In the genomic region with DNA sequence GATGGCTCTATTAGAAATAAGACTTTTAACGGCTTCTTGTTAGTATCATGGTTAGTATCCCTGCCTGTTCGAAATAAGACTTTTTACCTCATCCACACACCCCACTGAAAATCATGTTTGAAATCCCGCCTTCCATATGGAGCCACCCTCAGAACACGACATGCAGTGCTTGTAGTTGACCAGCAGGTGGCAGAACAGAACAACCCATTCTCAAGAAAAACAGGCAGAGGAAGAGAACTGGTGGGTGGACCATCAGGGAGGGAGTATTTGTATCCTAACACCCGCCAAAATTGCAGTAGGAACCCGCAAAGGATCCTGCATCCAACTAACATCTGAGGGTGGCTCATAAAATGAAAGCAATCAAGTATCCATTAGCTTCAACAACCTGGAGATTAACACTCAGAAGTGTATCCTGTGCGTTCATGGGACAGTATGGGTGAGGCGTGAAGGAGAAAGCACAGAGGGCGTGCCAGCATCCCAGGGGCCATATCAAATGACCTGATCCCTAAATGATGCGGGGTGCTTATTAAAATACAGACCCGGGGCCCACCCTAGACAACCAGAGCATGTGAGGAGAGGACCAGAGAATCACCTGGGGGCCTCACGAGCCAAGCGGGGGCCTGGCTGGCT, we compare ENCODE assay signal across 8 cellular contexts.
DNase-seq lines count a peak whose midpoint lies in the region; ATAC-seq and TF ChIP-seq lines count a peak whose summit lies in the region.

No MANE protein-coding gene starts in this region.

- TF ChIP-seq EP300 in ovary (IDR thresholded peaks at IDR 0.05): no peak

- TF ChIP-seq CTCF in 22Rv1 (IDR thresholded peaks at IDR 0.05) (peak; percentile 90), GM12864 (IDR thresholded peaks at IDR 0.05; ENCODE audit: low read depth, low read length, missing control alignments) (peak; percentile 87), ovary (IDR thresholded peaks at IDR 0.05) (peak; percentile 57 to 68 (median 62))

- 38 to 40% (median 39%) methylated on average over 13 of the region's 13 CpGs for WGBS in ovary, 3 donors

- no peak for ATAC-seq in GM18870 (IDR thresholded peaks at IDR 0.05; ENCODE audit: unreplicated experiment)

- H3K27me3 ChIP-seq in ovary: no peaks in the 10 kb centered on the region

- H3K4me1 ChIP-seq in ovary (ENCODE audit: insufficient read depth): peaks cover 1% of the 10 kb centered on the region

- no peak for TF ChIP-seq POLR2A in ovary (IDR thresholded peaks at IDR 0.05)

- H3K4me3 ChIP-seq in GM12864 (ENCODE audit: low read depth, low read length) (no peak overlapping the region), ovary (no peak overlapping the region)

- H3K9me3 ChIP-seq in ovary: no peaks in the 10 kb centered on the region

- DNase-seq in GM12864 (ENCODE audit: low read depth) (peak; percentile 44), LHCN-M2 (ENCODE audit: low read depth) (peak; percentile 75), SHP77 (lab: John Stamatoyannopoulos, UW) (peak; percentile 48 to 63), germinal center (ENCODE audit: low spot score) (peak; percentile 70), ovary (peak; percentile 23 to 62 (median 45))
- peak; percentile 48 for DNase-seq in activated naive CD4-positive, alpha-beta T cell treated with Interleukin-2 at 50 U/mL for 16 hours

- intact Hi-C loops in ovary (cut with DNase I): loop anchor here in 2 of 4 donors (5.0 to 10.0 kb wide), 2 partner anchors 154 to 178 kb away; no protein-coding TSS in a partner anchor

- H3K27ac ChIP-seq in 22Rv1: no peak overlapping the region
- H3K27ac ChIP-seq in ovary: no peak overlapping the region

- no peaks in the 10 kb centered on the region for H3K36me3 ChIP-seq in ovary
